ENCODE assay signal across 8 cellular contexts in genomic region chr5:36151434-36152323, GRCh38. TPM values are rescaled to one million over a fixed set of nuclear protein-coding genes. Genes with fewer than 3 reads are reported as not detected.
A peak's percentile ranks its signal among the peaks of the same experiment; 100 is the strongest.
DNase-seq lines count a peak whose midpoint lies in the region; FAIRE-seq and TF ChIP-seq lines count a peak whose summit lies in the region.

LMBRD2 (minus strand) TSS chr5:36151887; CDS start chr5:36143349, 8,538 bp downstream.
SKP2 (plus strand) TSS chr5:36152111; CDS start chr5:36152263, 152 bp downstream.

- H3K4me1 ChIP-seq in neuronal stem cell (ENCODE audit: control insufficient read depth in 2 of 2, insufficient read depth in 1 of 2, low read depth in 1 of 2, low read length in 2 of 2): peaks cover 1 to 4% of the 10 kb centered on the region in 2 donors

- no peak within 1 kb of the TSS for H2BK120ac ChIP-seq in neuronal stem cell (ENCODE audit: low read depth, low read length)

- CTCF ChIA-PET in HEK293T (lab: Yijun Ruan, JAX): interaction anchor here (0.7 to 1.7 kb wide), 6 partner anchors 12 to 112 kb away, joined by 3 to 11 read pairs (median 4); no protein-coding TSS in a partner anchor

- no peak within 1 kb of the TSS for H2BK15ac ChIP-seq in neuronal stem cell (ENCODE audit: low read length)

- H3K9me3 ChIP-seq in neuronal stem cell (replicated peaks in 1 of 2; ENCODE audit: control insufficient read depth in 2 of 2, insufficient read depth in 1 of 2, low read depth in 1 of 2, low read length in 2 of 2): no peaks in the 10 kb centered on the region

- no peak within 1 kb of the TSS for H4K91ac ChIP-seq in neuronal stem cell (ENCODE audit: low read depth, low read length, poor library complexity)

- POLR2A ChIA-PET in HEK293T (lab: Yijun Ruan, JAX): interaction anchor here (0.8 to 3.2 kb wide), 12 partner anchors 11 to 1236 kb away, joined by 3 to 18 read pairs (median 4); partner anchors contain the start of genes BRIX1, NADK2, RAD1 and UGT3A2

- no peak for TF ChIP-seq CTCF in subcutaneous adipose tissue (IDR thresholded peaks at IDR 0.05; ENCODE audit: low read depth)

- no peaks in the 10 kb centered on the region for H3K27me3 ChIP-seq in neuronal stem cell (ENCODE audit: control insufficient read depth in 3 of 3, insufficient read depth in 3 of 3, low read depth in 1 of 3, low read length in 3 of 3)

- H2BK5ac ChIP-seq in neuronal stem cell (ENCODE audit: low read length): no peak within 1 kb of the TSS

- FAIRE-seq in frontal cortex (lab: Jason Lieb, UNC): no peak

- no peak within 1 kb of the TSS for H2AK5ac ChIP-seq in neuronal stem cell (ENCODE audit: low read depth, low read length)

- H3K14ac ChIP-seq in neuronal stem cell (ENCODE audit: low read length): no peak within 1 kb of the TSS

- no peak within 1 kb of the TSS for H3K27ac ChIP-seq in neuronal stem cell (replicated peaks; ENCODE audit: low read length)

- peak within 1 kb of the TSS; percentile 20 for H3K23ac ChIP-seq in neuronal stem cell (ENCODE audit: low read depth, low read length, poor library complexity)

- H3K4ac ChIP-seq in neuronal stem cell (ENCODE audit: low read length): no peak within 1 kb of the TSS

- in situ Hi-C loops in SK-MEL-5 (cut with HindIII; ENCODE audit: low pct_unique_long_range_greater_than_20kb, low sequenced_read_pairs): no loop called here

- no peaks in the 10 kb centered on the region for H3K79me1 ChIP-seq in neuronal stem cell (ENCODE audit: low read depth, low read length)

- H3K18ac ChIP-seq in neuronal stem cell (ENCODE audit: low read length): no peak within 1 kb of the TSS

- H3K4me3 ChIP-seq in neuronal stem cell (ENCODE audit: low read length in 2 of 2): peak within 1 kb of the TSS; percentile 79 to 97

- peak; percentile 95 for DNase-seq in GF-D8 (lab: John Stamatoyannopoulos, UW)
- peak; percentile 93 for DNase-seq in HEK293T (ENCODE audit: extremely low spot score)
- peak; percentile 97 for DNase-seq in MV-4-11 (lab: John Stamatoyannopoulos, UW)
- DNase-seq in SK-MEL-5 (ENCODE audit: low read depth, low spot score): peak; percentile 100
- peak; percentile 98 for DNase-seq in activated naive CD4-positive, alpha-beta T cell treated with Interleukin-2 at 50 U/mL for 16 hours
- peak; percentile 87 to 94 for DNase-seq in frontal cortex (ENCODE audit: low spot score in 2 of 2)
- DNase-seq in neuronal stem cell (ENCODE audit: low spot score): peak; percentile 96

- WGBS in neuronal stem cell (ENCODE audit: extremely low coverage in 2 of 2, insufficient read length in 2 of 2, insufficient replicate concordance in 1 of 2), 2 donors: no CpG with 5 or more reads among the region's 81 CpGs

- no peak within 1 kb of the TSS for H4K8ac ChIP-seq in neuronal stem cell (ENCODE audit: low read depth, low read length)

- peak within 1 kb of the TSS; percentile 97 for H2AFZ ChIP-seq in neuronal stem cell (ENCODE audit: low read length)

- peaks cover 5 to 41% of the 10 kb centered on the region in 2 donors for H3K36me3 ChIP-seq in neuronal stem cell (replicated peaks in 1 of 2; ENCODE audit: control insufficient read depth in 2 of 2, insufficient read depth in 2 of 2, low read length in 2 of 2)

- H3K9ac ChIP-seq in neuronal stem cell (ENCODE audit: low read depth, low read length, poor library complexity): peak within 1 kb of the TSS; percentile 93

- no peak within 1 kb of the TSS for H2BK12ac ChIP-seq in neuronal stem cell (ENCODE audit: low read length)

- peak within 1 kb of the TSS; percentile 72 for H3K4me2 ChIP-seq in neuronal stem cell (ENCODE audit: insufficient read depth, low read length, poor library complexity, severe bottlenecking)

TF ChIP-seq in HEK293T, 16 proteins besides CTCF, POLR2A, EP300 and RAD21:
- TF ChIP-seq PKNOX1 (IDR thresholded peaks at IDR 0.05) (no peak), ELF4 (IDR thresholded peaks at IDR 0.05) (peak; percentile 39), L3MBTL2 (conservative IDR thresholded peaks at IDR 0.05) (peak; percentile 34)

RNA-seq across cellular contexts. Expression of gene LMBRD2, which starts in this region (rescaled TPM):
- total RNA-seq in SK-MEL-5 (2014; rRNA removed; shearing (Covaris generic)): 13.1 and 14.2 TPM in 2 replicates
- polyA plus RNA-seq in SK-MEL-5 (2015; cell fraction: cytosol; rRNA removed): 8.1 and 9.4 TPM in 2 replicates
- polyA plus RNA-seq in SK-MEL-5 (2015; cell fraction: nucleus; rRNA removed): 23.3 and 30.8 TPM in 2 replicates
- 77.9 TPM for total RNA-seq in frontal cortex
- polyA plus RNA-seq in neuronal stem cell (2013, experiment 1 of 2): 4.3 TPM
- polyA plus RNA-seq in neuronal stem cell (2013, experiment 2 of 2): 4.9 TPM
- 10 to 100 TPM; 11.9 to 26.3 (median 12.7) TPM for total RNA-seq in subcutaneous adipose tissue

RNA-seq across cellular contexts. Expression of gene SKP2, which starts in this region (rescaled TPM):
- 25.5 and 29.5 TPM in 2 replicates for total RNA-seq in SK-MEL-5 (2014; rRNA removed; shearing (Covaris generic))
- polyA plus RNA-seq in SK-MEL-5 (2015; cell fraction: cytosol; rRNA removed): 28.0 and 32.3 TPM in 2 replicates
- 44.3 and 51.5 TPM in 2 replicates for polyA plus RNA-seq in SK-MEL-5 (2015; cell fraction: nucleus; rRNA removed)
- total RNA-seq in frontal cortex (15.9 TPM), subcutaneous adipose tissue (10 to 100 TPM; 12.1 to 13.5 (median 12.9) TPM)
- polyA plus RNA-seq in neuronal stem cell (2013, experiment 1 of 2): 87.4 TPM
- polyA plus RNA-seq in neuronal stem cell (2013, experiment 2 of 2): 89.8 TPM
